22 cellular contexts compared by ENCODE assay signal in the genomic region with DNA sequence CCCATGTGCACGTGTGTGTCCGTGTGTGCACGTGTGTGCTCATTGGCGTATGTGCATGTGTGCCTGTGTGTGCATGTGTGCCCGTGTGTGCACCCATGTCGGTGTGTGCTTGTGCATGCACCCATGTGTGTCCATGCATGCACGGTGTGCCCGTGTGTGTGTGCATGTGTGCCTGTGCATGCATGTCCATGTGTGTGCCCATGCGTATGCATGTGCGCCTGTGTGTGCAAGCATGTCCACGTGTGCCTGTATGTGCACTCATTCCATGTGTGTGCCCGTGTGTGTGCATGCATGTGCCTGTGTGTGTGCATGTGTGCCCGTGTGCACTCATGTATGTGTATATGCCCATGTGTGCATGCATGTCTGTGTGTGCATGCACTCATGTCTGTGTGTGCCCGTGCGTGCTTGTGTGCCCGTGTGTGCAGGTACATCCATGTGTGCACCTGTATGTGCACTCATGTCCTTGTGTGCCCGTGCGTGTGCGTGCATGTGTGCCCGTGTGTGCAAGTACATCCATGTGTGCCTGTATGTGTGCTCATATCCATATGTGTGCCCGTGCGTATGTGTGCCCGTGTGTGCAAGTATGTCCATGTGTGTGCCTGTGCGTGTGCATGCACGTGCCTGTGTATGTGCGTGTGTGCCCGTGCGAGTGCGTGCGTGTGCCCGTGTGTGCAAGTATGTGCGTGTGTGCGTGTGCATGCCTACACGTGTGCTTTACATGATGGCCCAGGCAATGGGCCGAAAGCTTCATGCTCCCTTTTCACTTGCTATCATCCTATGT. TPM values are rescaled to one million over a fixed set of nuclear protein-coding genes. Genes with fewer than 3 reads are reported as not detected.
"Had no signal": no experiment of that assay in that cellular context is flagged by ENCODE, and none has a peak within 500 bp of the region (broad histone marks: within the 10 kb centered on the region; RNA-seq: fewer than 3 reads in every experiment).

No MANE protein-coding gene starts in this region.

- H3K9me3 Mint-ChIP-seq: activated T-cell treated with anti-CD3 and anti-CD28 coated beads, Interleukin-2, amount 50 U/mL, for 4 hours; mesothelial cell of epicardium had no signal

- H3K4me3 Mint-ChIP-seq: activated T-cell treated with anti-CD3 and anti-CD28 coated beads, Interleukin-2, amount 50 U/mL, for 4 hours; mesothelial cell of epicardium; stimulated activated memory B cell treated with anti-CD40 and anti-IgM and Interleukin-4, amounts not matched to agents 10 μg/mL and 1 μg/mL and 100 μg/mL, for 72 hours had no signal

- DNase-seq: activated CD4-positive, alpha-beta T cell treated with anti-CD3 and anti-CD28 coated beads, Interleukin-2, amount 50 U/mL, for 4 hours; activated gamma-delta T cell treated with Interleukin-2 at 50 U/mL for 16 hours; activated T-cell treated with anti-CD3 and anti-CD28 coated beads, Interleukin-2, amount 50 U/mL, for 4 hours; effector CD4-positive, alpha-beta T cell; nucleus accumbens; stimulated activated CD4-positive, alpha-beta T cell treated with anti-CD3 and anti-CD28 coated beads, Interleukin-1b, Interleukin-23, amount 100 ng/mL, for 48 hours; transverse colon had no signal

- H3K27ac ChIP-seq: coronary artery, hepatocyte, prostate gland, transverse colon had no signal

- H3K27ac Mint-ChIP-seq: mesothelial cell of epicardium; stimulated activated memory B cell treated with anti-CD40 and anti-IgM and Interleukin-4, amounts not matched to agents 10 μg/mL and 1 μg/mL and 100 μg/mL, for 72 hours had no signal

- H3K4me1 Mint-ChIP-seq: mesothelial cell of epicardium had no signal

- H3K36me3 Mint-ChIP-seq: mesothelial cell of epicardium; stimulated activated memory B cell treated with anti-CD40 and anti-IgM and Interleukin-4, amounts not matched to agents 10 μg/mL and 1 μg/mL and 100 μg/mL, for 72 hours had no signal

- ATAC-seq: activated T-cell treated with anti-CD3 and anti-CD28 coated beads, Interleukin-2, amount 50 U/mL, for 4 hours; sciatic nerve; SK-N-SH treated with all-trans-retinoic acid at 6 μM for 48 hours had no signal

RNA-seq across cellular contexts. Expression of a gene that starts 21.6 kb away (rescaled TPM):
- total RNA-seq: hepatocyte, myocyte had no signal

RNA-seq across cellular contexts. Expression of a gene that starts 35.7 kb away (rescaled TPM):
- total RNA-seq: activated T-cell treated with anti-CD3 and anti-CD28 coated beads, Interleukin-2, amount 50 U/mL, for 4 hours; cardiac septum; fibroblast of lung; hepatocyte; kidney epithelial cell; lower leg skin; mesothelial cell of epicardium; myocyte; prostate gland; sciatic nerve; spleen; subcutaneous adipose tissue; T-helper 1 cell treated with Interleukin-12 subunit alpha and Interleukin-12 subunit beta and Interleukin-4 antibody, amounts not matched to agents 30 ng/mL and 1 ng/mL, for 36 hours; transverse colon had no signal
